ENCODE assay signal across 1 cellular context in the genomic region with DNA sequence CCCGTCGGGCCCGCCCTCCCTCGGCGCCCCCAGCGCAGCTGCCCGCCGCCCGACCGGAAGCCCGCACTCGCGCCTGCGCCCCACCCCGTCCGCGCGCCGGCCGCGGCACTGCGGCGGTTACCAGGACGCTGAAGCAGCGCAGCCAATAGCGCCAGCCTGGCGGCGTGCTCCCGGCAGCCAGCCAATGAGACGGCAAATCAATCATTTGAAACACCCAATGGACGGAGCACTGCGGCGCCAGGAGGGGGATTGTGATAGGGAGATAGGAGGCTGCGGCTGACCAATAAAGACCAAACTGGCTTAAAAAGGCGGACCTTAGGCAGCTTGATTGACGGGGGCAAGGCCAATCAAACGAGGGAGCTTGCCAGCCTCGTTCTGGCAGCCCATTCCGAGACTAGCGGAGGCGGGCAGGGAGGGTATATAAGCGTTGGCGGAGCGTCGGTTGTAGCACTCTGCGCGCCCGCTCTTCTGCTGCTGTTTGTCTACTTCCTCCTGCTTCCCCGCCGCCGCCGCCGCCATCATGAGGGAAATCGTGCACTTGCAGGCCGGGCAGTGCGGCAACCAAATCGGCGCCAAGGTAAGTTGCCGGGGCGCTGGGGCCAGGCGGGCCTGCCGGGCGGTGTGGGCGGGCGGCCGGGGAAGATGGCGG.
TF ChIP-seq lines count a peak whose summit lies in the region.

A gene (plus strand): TSS at position 447 of the 649 bp plus-strand sequence. CDS start 74 bp downstream, at position 521.

TF ChIP-seq in K562, 482 proteins besides CTCF, POLR2A, EP300 and RAD21 (continued from another document):
- no peak for TF ChIP-seq ZNF124 (CRISPR knock-in tag; IDR thresholded peaks at IDR 0.05)
- no peak for TF ChIP-seq ARID2 (IDR thresholded peaks at IDR 0.05)
- peak; percentile 75 for TF ChIP-seq NELFE (IDR thresholded peaks at IDR 0.05; ENCODE audit: insufficient read depth, insufficient read length)
- no peak for TF ChIP-seq ZNF354B (CRISPR knock-in tag; IDR thresholded peaks at IDR 0.05)
- TF ChIP-seq ZNF324 (CRISPR knock-in tag; IDR thresholded peaks at IDR 0.05): no peak
- TF ChIP-seq, protein P1, sequence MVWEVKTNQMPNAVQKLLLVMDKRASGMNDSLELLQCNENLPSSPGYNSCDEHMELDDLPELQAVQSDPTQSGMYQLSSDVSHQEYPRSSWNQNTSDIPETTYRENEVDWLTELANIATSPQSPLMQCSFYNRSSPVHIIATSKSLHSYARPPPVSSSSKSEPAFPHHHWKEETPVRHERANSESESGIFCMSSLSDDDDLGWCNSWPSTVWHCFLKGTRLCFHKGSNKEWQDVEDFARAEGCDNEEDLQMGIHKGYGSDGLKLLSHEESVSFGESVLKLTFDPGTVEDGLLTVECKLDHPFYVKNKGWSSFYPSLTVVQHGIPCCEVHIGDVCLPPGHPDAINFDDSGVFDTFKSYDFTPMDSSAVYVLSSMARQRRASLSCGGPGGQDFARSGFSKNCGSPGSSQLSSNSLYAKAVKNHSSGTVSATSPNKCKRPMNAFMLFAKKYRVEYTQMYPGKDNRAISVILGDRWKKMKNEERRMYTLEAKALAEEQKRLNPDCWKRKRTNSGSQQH (CRISPR knock-in tag; IDR thresholded peaks at IDR 0.05): peak; percentile 84; the same call in 1 of the 2 replicates
- no peak for TF ChIP-seq U2AF2 (optimal IDR thresholded peaks at IDR 0.05; ENCODE audit: low read depth, low read length)
- no peak for TF ChIP-seq ETV5 (CRISPR knock-in tag; IDR thresholded peaks at IDR 0.05; ENCODE audit: low read depth)
- TF ChIP-seq PML (IDR thresholded peaks at IDR 0.05; ENCODE audit: low read length): peak; percentile 93
- TF ChIP-seq, protein P2, sequence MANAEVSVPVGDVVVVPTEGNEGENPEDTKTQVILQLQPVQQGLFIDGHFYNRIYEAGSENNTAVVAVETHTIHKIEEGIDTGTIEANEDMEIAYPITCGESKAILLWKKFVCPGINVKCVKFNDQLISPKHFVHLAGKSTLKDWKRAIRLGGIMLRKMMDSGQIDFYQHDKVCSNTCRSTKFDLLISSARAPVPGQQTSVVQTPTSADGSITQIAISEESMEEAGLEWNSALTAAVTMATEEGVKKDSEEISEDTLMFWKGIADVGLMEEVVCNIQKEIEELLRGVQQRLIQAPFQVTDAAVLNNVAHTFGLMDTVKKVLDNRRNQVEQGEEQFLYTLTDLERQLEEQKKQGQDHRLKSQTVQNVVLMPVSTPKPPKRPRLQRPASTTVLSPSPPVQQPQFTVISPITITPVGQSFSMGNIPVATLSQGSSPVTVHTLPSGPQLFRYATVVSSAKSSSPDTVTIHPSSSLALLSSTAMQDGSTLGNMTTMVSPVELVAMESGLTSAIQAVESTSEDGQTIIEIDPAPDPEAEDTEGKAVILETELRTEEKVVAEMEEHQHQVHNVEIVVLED (CRISPR knock-in tag; IDR thresholded peaks at IDR 0.05): no peak; the same call in 1 of the 2 replicates
- TF ChIP-seq ZNF766 (CRISPR knock-in tag; conservative IDR thresholded peaks at IDR 0.05): no peak
- TF ChIP-seq PHB2 (IDR thresholded peaks at IDR 0.05; ENCODE audit: low read depth): no peak
- TF ChIP-seq U2AF1 (optimal IDR thresholded peaks at IDR 0.05; ENCODE audit: low read depth, low read length): peak; percentile 72
- no peak for TF ChIP-seq SAFB2 (IDR thresholded peaks at IDR 0.05; ENCODE audit: borderline replicate concordance, low read depth, low read length, severe bottlenecking)
- no peak for TF ChIP-seq RHOXF2B (CRISPR knock-in tag; conservative IDR thresholded peaks at IDR 0.05)
- no peak for TF ChIP-seq BHLHE40 (IDR thresholded peaks at IDR 0.05; ENCODE audit: low read length)
- no peak for TF ChIP-seq SRSF9 (IDR thresholded peaks at IDR 0.05; ENCODE audit: borderline replicate concordance, low read depth, low read length)
- TF ChIP-seq, protein P3, sequence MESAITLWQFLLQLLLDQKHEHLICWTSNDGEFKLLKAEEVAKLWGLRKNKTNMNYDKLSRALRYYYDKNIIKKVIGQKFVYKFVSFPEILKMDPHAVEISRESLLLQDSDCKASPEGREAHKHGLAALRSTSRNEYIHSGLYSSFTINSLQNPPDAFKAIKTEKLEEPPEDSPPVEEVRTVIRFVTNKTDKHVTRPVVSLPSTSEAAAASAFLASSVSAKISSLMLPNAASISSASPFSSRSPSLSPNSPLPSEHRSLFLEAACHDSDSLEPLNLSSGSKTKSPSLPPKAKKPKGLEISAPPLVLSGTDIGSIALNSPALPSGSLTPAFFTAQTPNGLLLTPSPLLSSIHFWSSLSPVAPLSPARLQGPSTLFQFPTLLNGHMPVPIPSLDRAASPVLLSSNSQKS (CRISPR knock-in tag; IDR thresholded peaks at IDR 0.05): no peak
- TF ChIP-seq SIRT6 (IDR thresholded peaks at IDR 0.05; ENCODE audit: low read depth, low read length): no peak
- no peak for TF ChIP-seq ZNF184 (CRISPR knock-in tag; IDR thresholded peaks at IDR 0.05)
- TF ChIP-seq FOXK2 (conservative IDR thresholded peaks at IDR 0.05 in 1 of 2, IDR thresholded peaks at IDR 0.05 in 1 of 2; ENCODE audit: low read depth in 2 of 2): peak; percentile 30 to 47; a peak in 2 of 4 replicates
- TF ChIP-seq ZNF668 (CRISPR knock-in tag; IDR thresholded peaks at IDR 0.05): no peak
- TF ChIP-seq, protein P4, sequence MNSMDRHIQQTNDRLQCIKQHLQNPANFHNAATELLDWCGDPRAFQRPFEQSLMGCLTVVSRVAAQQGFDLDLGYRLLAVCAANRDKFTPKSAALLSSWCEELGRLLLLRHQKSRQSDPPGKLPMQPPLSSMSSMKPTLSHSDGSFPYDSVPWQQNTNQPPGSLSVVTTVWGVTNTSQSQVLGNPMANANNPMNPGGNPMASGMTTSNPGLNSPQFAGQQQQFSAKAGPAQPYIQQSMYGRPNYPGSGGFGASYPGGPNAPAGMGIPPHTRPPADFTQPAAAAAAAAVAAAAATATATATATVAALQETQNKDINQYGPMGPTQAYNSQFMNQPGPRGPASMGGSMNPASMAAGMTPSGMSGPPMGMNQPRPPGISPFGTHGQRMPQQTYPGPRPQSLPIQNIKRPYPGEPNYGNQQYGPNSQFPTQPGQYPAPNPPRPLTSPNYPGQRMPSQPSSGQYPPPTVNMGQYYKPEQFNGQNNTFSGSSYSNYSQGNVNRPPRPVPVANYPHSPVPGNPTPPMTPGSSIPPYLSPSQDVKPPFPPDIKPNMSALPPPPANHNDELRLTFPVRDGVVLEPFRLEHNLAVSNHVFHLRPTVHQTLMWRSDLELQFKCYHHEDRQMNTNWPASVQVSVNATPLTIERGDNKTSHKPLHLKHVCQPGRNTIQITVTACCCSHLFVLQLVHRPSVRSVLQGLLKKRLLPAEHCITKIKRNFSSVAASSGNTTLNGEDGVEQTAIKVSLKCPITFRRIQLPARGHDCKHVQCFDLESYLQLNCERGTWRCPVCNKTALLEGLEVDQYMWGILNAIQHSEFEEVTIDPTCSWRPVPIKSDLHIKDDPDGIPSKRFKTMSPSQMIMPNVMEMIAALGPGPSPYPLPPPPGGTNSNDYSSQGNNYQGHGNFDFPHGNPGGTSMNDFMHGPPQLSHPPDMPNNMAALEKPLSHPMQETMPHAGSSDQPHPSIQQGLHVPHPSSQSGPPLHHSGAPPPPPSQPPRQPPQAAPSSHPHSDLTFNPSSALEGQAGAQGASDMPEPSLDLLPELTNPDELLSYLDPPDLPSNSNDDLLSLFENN (IDR thresholded peaks at IDR 0.05; ENCODE audit: low read depth in 2 of 2, low read length in 2 of 2): peak in 1 of 2 experiments; percentile 94; a peak in 2 of 4 replicates
- TF ChIP-seq ZNF24 (IDR thresholded peaks at IDR 0.05): no peak
- TF ChIP-seq, protein P5, sequence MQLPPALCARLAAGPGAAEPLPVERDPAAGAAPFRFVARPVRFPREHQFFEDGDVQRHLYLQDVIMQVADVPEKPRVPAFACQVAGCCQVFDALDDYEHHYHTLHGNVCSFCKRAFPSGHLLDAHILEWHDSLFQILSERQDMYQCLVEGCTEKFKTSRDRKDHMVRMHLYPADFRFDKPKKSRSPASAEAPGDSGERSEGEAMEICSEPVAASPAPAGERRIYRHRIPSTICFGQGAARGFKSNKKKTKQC (CRISPR knock-in tag; IDR thresholded peaks at IDR 0.05): peak; percentile 79
- TF ChIP-seq NR2C1 (IDR thresholded peaks at IDR 0.05): no peak
- TF ChIP-seq NR2C1 (tag; IDR thresholded peaks at IDR 0.05): no peak
- no peak; a peak in 1 of 4 replicates for TF ChIP-seq KDM4B (IDR thresholded peaks at IDR 0.05; ENCODE audit: borderline replicate concordance in 2 of 2, low read depth in 1 of 2)
- TF ChIP-seq, protein P6, sequence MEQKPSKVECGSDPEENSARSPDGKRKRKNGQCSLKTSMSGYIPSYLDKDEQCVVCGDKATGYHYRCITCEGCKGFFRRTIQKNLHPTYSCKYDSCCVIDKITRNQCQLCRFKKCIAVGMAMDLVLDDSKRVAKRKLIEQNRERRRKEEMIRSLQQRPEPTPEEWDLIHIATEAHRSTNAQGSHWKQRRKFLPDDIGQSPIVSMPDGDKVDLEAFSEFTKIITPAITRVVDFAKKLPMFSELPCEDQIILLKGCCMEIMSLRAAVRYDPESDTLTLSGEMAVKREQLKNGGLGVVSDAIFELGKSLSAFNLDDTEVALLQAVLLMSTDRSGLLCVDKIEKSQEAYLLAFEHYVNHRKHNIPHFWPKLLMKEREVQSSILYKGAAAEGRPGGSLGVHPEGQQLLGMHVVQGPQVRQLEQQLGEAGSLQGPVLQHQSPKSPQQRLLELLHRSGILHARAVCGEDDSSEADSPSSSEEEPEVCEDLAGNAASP (IDR thresholded peaks at IDR 0.05): no peak
- TF ChIP-seq SMARCA5 (IDR thresholded peaks at IDR 0.05): no peak
- TF ChIP-seq NFXL1 (CRISPR knock-in tag; IDR thresholded peaks at IDR 0.05): no peak
- TF ChIP-seq ZKSCAN3 (CRISPR knock-in tag; IDR thresholded peaks at IDR 0.05): no peak
- no peak for TF ChIP-seq ZNF696 (CRISPR knock-in tag; conservative IDR thresholded peaks at IDR 0.05)
- TF ChIP-seq, protein P7, sequence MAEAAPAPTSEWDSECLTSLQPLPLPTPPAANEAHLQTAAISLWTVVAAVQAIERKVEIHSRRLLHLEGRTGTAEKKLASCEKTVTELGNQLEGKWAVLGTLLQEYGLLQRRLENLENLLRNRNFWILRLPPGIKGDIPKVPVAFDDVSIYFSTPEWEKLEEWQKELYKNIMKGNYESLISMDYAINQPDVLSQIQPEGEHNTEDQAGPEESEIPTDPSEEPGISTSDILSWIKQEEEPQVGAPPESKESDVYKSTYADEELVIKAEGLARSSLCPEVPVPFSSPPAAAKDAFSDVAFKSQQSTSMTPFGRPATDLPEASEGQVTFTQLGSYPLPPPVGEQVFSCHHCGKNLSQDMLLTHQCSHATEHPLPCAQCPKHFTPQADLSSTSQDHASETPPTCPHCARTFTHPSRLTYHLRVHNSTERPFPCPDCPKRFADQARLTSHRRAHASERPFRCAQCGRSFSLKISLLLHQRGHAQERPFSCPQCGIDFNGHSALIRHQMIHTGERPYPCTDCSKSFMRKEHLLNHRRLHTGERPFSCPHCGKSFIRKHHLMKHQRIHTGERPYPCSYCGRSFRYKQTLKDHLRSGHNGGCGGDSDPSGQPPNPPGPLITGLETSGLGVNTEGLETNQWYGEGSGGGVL (CRISPR knock-in tag; IDR thresholded peaks at IDR 0.05): no peak
- TF ChIP-seq BRD4 (IDR thresholded peaks at IDR 0.05): no peak
- TF ChIP-seq NR2C2 (CRISPR knock-in tag; IDR thresholded peaks at IDR 0.05): peak; percentile 76; the same call in 1 of the 2 replicates
- TF ChIP-seq NR2C2 (tag; IDR thresholded peaks at IDR 0.05): peak; percentile 43; the same call in 1 of the 2 replicates
- TF ChIP-seq ZNF431 (CRISPR knock-in tag; IDR thresholded peaks at IDR 0.05): no peak
- TF ChIP-seq POLR3G (IDR thresholded peaks at IDR 0.05; ENCODE audit: extremely low read depth, insufficient read length, insufficient replicate concordance): no peak
- no peak for TF ChIP-seq HMGN3 (IDR thresholded peaks at IDR 0.05; ENCODE audit: borderline replicate concordance, extremely low read depth, insufficient read length, low read depth, low read length)
- TF ChIP-seq, protein P8, sequence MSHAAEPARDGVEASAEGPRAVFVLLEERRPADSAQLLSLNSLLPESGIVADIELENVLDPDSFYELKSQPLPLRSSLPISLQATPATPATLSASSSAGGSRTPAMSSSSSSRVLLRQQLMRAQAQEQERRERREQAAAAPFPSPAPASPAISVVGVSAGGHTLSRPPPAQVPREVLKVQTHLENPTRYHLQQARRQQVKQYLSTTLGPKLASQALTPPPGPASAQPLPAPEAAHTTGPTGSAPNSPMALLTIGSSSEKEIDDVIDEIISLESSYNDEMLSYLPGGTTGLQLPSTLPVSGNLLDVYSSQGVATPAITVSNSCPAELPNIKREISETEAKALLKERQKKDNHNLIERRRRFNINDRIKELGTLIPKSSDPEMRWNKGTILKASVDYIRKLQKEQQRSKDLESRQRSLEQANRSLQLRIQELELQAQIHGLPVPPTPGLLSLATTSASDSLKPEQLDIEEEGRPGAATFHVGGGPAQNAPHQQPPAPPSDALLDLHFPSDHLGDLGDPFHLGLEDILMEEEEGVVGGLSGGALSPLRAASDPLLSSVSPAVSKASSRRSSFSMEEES (CRISPR knock-in tag; IDR thresholded peaks at IDR 0.05): no peak
- no peak for TF ChIP-seq HLTF (IDR thresholded peaks at IDR 0.05)
- TF ChIP-seq CXXC5 (CRISPR knock-in tag; IDR thresholded peaks at IDR 0.05): peak; percentile 94
- TF ChIP-seq ARID1B (IDR thresholded peaks at IDR 0.05): no peak
- TF ChIP-seq CREB1 (IDR thresholded peaks at IDR 0.05): no peak; the same call in 1 of the 2 replicates
- TF ChIP-seq CREB1 (CRISPR knock-in tag; IDR thresholded peaks at IDR 0.05): peak; percentile 69
- TF ChIP-seq NCOA2 (IDR thresholded peaks at IDR 0.05; ENCODE audit: partially characterized antibody in 2 of 2): no peak
